In the genomic region with DNA sequence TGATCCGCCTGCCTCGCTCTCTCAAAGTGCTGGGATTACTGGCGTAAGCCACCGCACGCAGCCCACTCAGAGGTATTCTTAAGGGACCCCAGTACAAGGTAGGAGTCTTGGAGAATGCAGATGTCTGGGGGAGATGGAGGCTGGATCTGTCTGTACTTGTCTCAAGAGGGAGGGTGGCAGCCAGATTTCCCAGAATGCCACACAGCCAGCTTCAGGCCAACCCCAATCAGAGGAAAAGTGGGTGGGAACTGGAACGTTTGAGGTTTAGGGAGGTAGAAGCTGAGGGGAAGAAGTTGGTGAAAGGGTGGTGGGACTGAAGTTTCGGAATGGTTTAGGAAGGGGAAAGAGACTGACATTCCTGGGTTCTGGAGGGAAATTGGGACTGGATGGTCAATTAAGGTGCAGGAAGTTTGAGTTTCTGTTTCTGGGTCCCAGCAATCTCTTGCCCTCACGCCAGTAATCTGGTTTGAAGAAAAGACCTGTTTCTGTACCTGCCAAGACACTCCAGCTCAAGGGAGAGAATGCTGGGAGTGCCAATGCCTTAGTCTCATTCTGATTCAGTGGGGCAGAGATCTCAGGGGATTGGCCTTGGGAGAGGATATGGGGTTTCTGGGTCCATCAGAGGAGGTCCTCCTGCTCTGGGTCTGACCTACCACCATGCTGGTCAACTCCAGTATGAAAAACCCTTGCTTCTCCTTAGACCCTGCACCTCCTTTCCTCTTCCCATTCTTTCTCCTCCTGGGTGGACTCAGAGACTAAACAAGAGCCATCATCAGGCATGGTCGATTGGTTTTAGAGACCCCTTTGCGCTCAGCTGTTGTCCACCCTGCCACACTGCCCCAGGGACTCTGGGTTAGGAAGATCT, we compare ENCODE assay signal across 16 cellular contexts. TPM values are rescaled to one million over a fixed set of nuclear protein-coding genes. Genes with fewer than 3 reads are reported as not detected.
DNase-seq lines count a peak whose midpoint lies in the region; ATAC-seq, FAIRE-seq and TF ChIP-seq lines count a peak whose summit lies in the region.
"Had no signal": no experiment of that assay in that cellular context is flagged by ENCODE, and none has a peak within 500 bp of the region (broad histone marks: within the 10 kb centered on the region; RNA-seq: fewer than 3 reads in every experiment).

No MANE protein-coding gene starts in this region.

- no peaks in the 10 kb centered on the region for H3K9me3 Mint-ChIP-seq in CD8-positive, alpha-beta memory T cell
- H3K9me3 Mint-ChIP-seq in neural progenitor cell: no peaks in the 10 kb centered on the region
- H3K9me3 Mint-ChIP-seq: activated CD4-positive, alpha-beta memory T cell treated with anti-CD3 and anti-CD28 coated beads, Interleukin-2, amount 10 ng/mL, durations not matched to agents 7 days and 5 days had no signal

- peak; percentile 67 for FAIRE-seq in endothelial cell of umbilical vein (lab: Jason Lieb, UNC)

- CTCF ChIA-PET in CD8-positive, alpha-beta memory T cell (lab: Charles Lee): interaction anchor here (0.6 to 2.8 kb wide), 9 partner anchors 12 to 171 kb away, joined by 3 to 20 read pairs (median 3); no protein-coding TSS in a partner anchor
- CTCF ChIA-PET in endothelial cell of umbilical vein (lab: Charles Lee): interaction anchor here (0.7 to 2.8 kb wide), 11 partner anchors 8 to 52 kb away, joined by 3 to 17 read pairs (median 4); partner anchors contain the start of gene ZNF385A

- H3K27me3 ChIP-seq in CD8-positive, alpha-beta memory T cell (ENCODE audit: insufficient read depth, low read length, poor library complexity, severe bottlenecking): no peaks in the 10 kb centered on the region
- H3K27me3 ChIP-seq in SJCRH30 (no peaks in the 10 kb centered on the region), endothelial cell of umbilical vein (ENCODE audit: control insufficient read depth in 2 of 2, insufficient read depth in 2 of 2, low read length in 2 of 2) (no peaks in the 10 kb centered on the region), neural progenitor cell (no peaks in the 10 kb centered on the region), gastroesophageal sphincter (no peaks in the 10 kb centered on the region)
- H3K27me3 ChIP-seq: BE2C had no signal

- ATAC-seq in GM21576 (IDR thresholded peaks at IDR 0.05; ENCODE audit: unreplicated experiment): no peak
- no peak for ATAC-seq in gastroesophageal sphincter

- peaks cover 20 to 36% (median 30%) of the 10 kb centered on the region in 3 donors for H3K4me1 Mint-ChIP-seq in CD8-positive, alpha-beta memory T cell
- H3K4me1 Mint-ChIP-seq in neural progenitor cell: peaks cover 48% of the 10 kb centered on the region

- no peak for DNase-seq in CD8-positive, alpha-beta memory T cell
- no peak for DNase-seq in SJCRH30
- DNase-seq in endothelial cell of umbilical vein (ENCODE audit: low read depth, low spot score): no peak
- no peak for DNase-seq in neural progenitor cell (ENCODE audit: low spot score)
- no peak for DNase-seq in coronary artery (ENCODE audit: low spot score)
- DNase-seq in nucleus accumbens (lab: John Stamatoyannopoulos, UW): no peak
- DNase-seq: activated CD4-positive, alpha-beta memory T cell treated with anti-CD3 and anti-CD28 coated beads, Interleukin-2, amount 10 ng/mL, durations not matched to agents 7 days and 5 days; activated gamma-delta T cell; BE2C; effector memory CD4-positive, alpha-beta T cell; stimulated activated CD4-positive, alpha-beta T cell treated with anti-CD3 and anti-CD28 coated beads, Interleukin-1b, Interleukin-23, amount 100 ng/mL, for 48 hours had no signal

- H2AFZ ChIP-seq in endothelial cell of umbilical vein (ENCODE audit: low read depth, low read length) (no peak overlapping the region), neural progenitor cell (replicated peaks) (no peak overlapping the region)

- BruUV-seq in endothelial cell of umbilical vein (replicated peaks; lab: Mats Ljungman, UMichigan): no TSS peak

- no peaks in the 10 kb centered on the region for H3K9me1 ChIP-seq in endothelial cell of umbilical vein (replicated peaks; ENCODE audit: control insufficient read depth, extremely low read depth, insufficient read depth, low read length)

- no peak overlapping the region for H3K27ac ChIP-seq in CD8-positive, alpha-beta memory T cell (ENCODE audit: low read depth, low read length)
- peak overlapping the region; percentile 69 for H3K27ac ChIP-seq in SJCRH30
- no peak overlapping the region for H3K27ac ChIP-seq in endothelial cell of umbilical vein (ENCODE audit: insufficient read depth, low read depth, low read length)
- no peak overlapping the region for H3K27ac ChIP-seq in neural progenitor cell
- H3K27ac ChIP-seq in coronary artery: no peak overlapping the region
- peak overlapping the region in 2 of 4 donors; percentile 19 to 38 for H3K27ac ChIP-seq in gastroesophageal sphincter
- H3K27ac ChIP-seq: thoracic aorta had no signal

- no peaks in the 10 kb centered on the region for H3K27me3 Mint-ChIP-seq in CD8-positive, alpha-beta memory T cell
- peaks cover 3% of the 10 kb centered on the region for H3K27me3 Mint-ChIP-seq in neural progenitor cell (ENCODE audit: insufficient read depth, low read depth)
- H3K27me3 Mint-ChIP-seq: activated CD4-positive, alpha-beta memory T cell treated with anti-CD3 and anti-CD28 coated beads, Interleukin-2, amount 10 ng/mL, durations not matched to agents 7 days and 5 days had no signal

- POLR2A ChIA-PET in CD8-positive, alpha-beta memory T cell (lab: Charles Lee): no interaction called here
- POLR2A ChIA-PET in endothelial cell of umbilical vein (lab: Charles Lee): no interaction called here

- H3K9ac ChIP-seq in endothelial cell of umbilical vein (replicated peaks; ENCODE audit: extremely low read depth, insufficient read depth, low read length) (no peak overlapping the region), neural progenitor cell (no peak overlapping the region)

- H3K4me3 Mint-ChIP-seq in CD8-positive, alpha-beta memory T cell: peak overlapping the region in 5 of 7 donors; percentile 19 to 76 (median 24)
- peak overlapping the region; percentile 75 for H3K4me3 Mint-ChIP-seq in neural progenitor cell
- H3K4me3 Mint-ChIP-seq: activated CD4-positive, alpha-beta memory T cell treated with anti-CD3 and anti-CD28 coated beads, Interleukin-2, amount 10 ng/mL, durations not matched to agents 7 days and 5 days had no signal

- peak; percentile 74 for TF ChIP-seq POLR2A in endothelial cell of umbilical vein (IDR thresholded peaks at IDR 0.05; ENCODE audit: low read depth, low read length)
- no peak for TF ChIP-seq POLR2A in gastroesophageal sphincter (IDR thresholded peaks at IDR 0.05)

- TF ChIP-seq EP300 in gastroesophageal sphincter (IDR thresholded peaks at IDR 0.05): no peak

- dilution Hi-C loops in endothelial cell of umbilical vein (cut with MboI; ENCODE audit: extremely low pct_ligation_motif_present, low sequenced_read_pairs): no loop called here

- intact Hi-C loops in endothelial cell of umbilical vein (cut with micrococcal nuclease): no loop called here

- H3K4me2 ChIP-seq in endothelial cell of umbilical vein (ENCODE audit: insufficient read depth, low read length) (no peak overlapping the region), neural progenitor cell (peak overlapping the region; percentile 53)

- H3K4me3 ChIP-seq in CD8-positive, alpha-beta memory T cell (ENCODE audit: low read length): no peak overlapping the region
- H3K4me3 ChIP-seq in SJCRH30: no peak overlapping the region
- H3K4me3 ChIP-seq in endothelial cell of umbilical vein (replicated peaks in 1 of 3; ENCODE audit: insufficient read depth in 1 of 3, low read depth in 1 of 3, low read length in 3 of 3): no peak overlapping the region
- H3K4me3 ChIP-seq in neural progenitor cell: no peak overlapping the region
- H3K4me3 ChIP-seq in coronary artery: no peak overlapping the region
- no peak overlapping the region for H3K4me3 ChIP-seq in gastroesophageal sphincter
- H3K4me3 ChIP-seq: thoracic aorta had no signal

- no peak for TF ChIP-seq CTCF in endothelial cell of umbilical vein (IDR thresholded peaks at IDR 0.05; ENCODE audit: extremely low read depth in 1 of 2, insufficient read depth in 1 of 2, low read depth in 1 of 2, low read length in 2 of 2)
- no peak for TF ChIP-seq CTCF in neural progenitor cell (IDR thresholded peaks at IDR 0.05)
- no peak for TF ChIP-seq CTCF in coronary artery (IDR thresholded peaks at IDR 0.05)
- TF ChIP-seq CTCF in gastroesophageal sphincter (IDR thresholded peaks at IDR 0.05): no peak

- H3K79me2 ChIP-seq in endothelial cell of umbilical vein (ENCODE audit: control insufficient read depth, insufficient read depth, low read length) (peaks cover 9% of the 10 kb centered on the region), neural progenitor cell (ENCODE audit: low read depth) (peaks cover 5% of the 10 kb centered on the region)

- H4K20me1 ChIP-seq in endothelial cell of umbilical vein (replicated peaks; ENCODE audit: control insufficient read depth, extremely low read depth, insufficient read depth, low read length) (no peaks in the 10 kb centered on the region), neural progenitor cell (ENCODE audit: low read depth) (peaks cover 2% of the 10 kb centered on the region)

- H3F3A ChIP-seq in neural progenitor cell (ENCODE audit: low read depth): peaks cover 50% of the 10 kb centered on the region

- peaks cover 29% of the 10 kb centered on the region for H3K36me3 ChIP-seq in CD8-positive, alpha-beta memory T cell (ENCODE audit: insufficient read depth, low read length)
- peaks cover 25% of the 10 kb centered on the region for H3K36me3 ChIP-seq in SJCRH30
- peaks cover 34 to 38% of the 10 kb centered on the region in 2 experiments for H3K36me3 ChIP-seq in endothelial cell of umbilical vein (ENCODE audit: control insufficient read depth in 2 of 2, extremely low read depth in 1 of 2, insufficient read depth in 2 of 2, low read length in 2 of 2)
- H3K36me3 ChIP-seq in neural progenitor cell: no peaks in the 10 kb centered on the region
- peaks cover 2 to 46% of the 10 kb centered on the region in 2 donors for H3K36me3 ChIP-seq in gastroesophageal sphincter
- H3K36me3 ChIP-seq: BE2C had no signal

- no peaks in the 10 kb centered on the region for H3K9me3 ChIP-seq in CD8-positive, alpha-beta memory T cell (ENCODE audit: low read length)
- H3K9me3 ChIP-seq in SJCRH30 (replicated peaks) (no peaks in the 10 kb centered on the region), endothelial cell of umbilical vein (replicated peaks; ENCODE audit: control insufficient read depth, insufficient read depth, low read length) (no peaks in the 10 kb centered on the region), neural progenitor cell (ENCODE audit: low read depth) (no peaks in the 10 kb centered on the region), gastroesophageal sphincter (no peaks in the 10 kb centered on the region)
- H3K9me3 ChIP-seq: BE2C, thoracic aorta had no signal

- peak overlapping the region in 1 of 8 donors; percentile 24 for H3K27ac Mint-ChIP-seq in CD8-positive, alpha-beta memory T cell
- peak overlapping the region; percentile 41 for H3K27ac Mint-ChIP-seq in neural progenitor cell
- H3K27ac Mint-ChIP-seq: activated CD4-positive, alpha-beta memory T cell treated with anti-CD3 and anti-CD28 coated beads, Interleukin-2, amount 10 ng/mL, durations not matched to agents 7 days and 5 days had no signal

- peaks cover 22% of the 10 kb centered on the region for H3K4me1 ChIP-seq in CD8-positive, alpha-beta memory T cell (ENCODE audit: insufficient read depth, low read length)
- H3K4me1 ChIP-seq in SJCRH30 (peaks cover 26% of the 10 kb centered on the region), endothelial cell of umbilical vein (ENCODE audit: control insufficient read depth, extremely low read depth, insufficient read depth, low read length) (no peaks in the 10 kb centered on the region), neural progenitor cell (peaks cover 53% of the 10 kb centered on the region), gastroesophageal sphincter (peaks cover 0 to 21% (median 4%) of the 10 kb centered on the region in 3 donors)

- peaks cover 0 to 42% (median 14%) of the 10 kb centered on the region in 3 donors for H3K36me3 Mint-ChIP-seq in CD8-positive, alpha-beta memory T cell
- H3K36me3 Mint-ChIP-seq in neural progenitor cell: peaks cover 3% of the 10 kb centered on the region

- WGBS in gastroesophageal sphincter (ENCODE audit: low coverage in 1 of 2), 2 donors: 68 to 77% methylated on average over 3 to 6 of the region's 10 CpGs

RNA-seq across cellular contexts. Expression of gene ZNF385A, which starts 8.2 kb away (rescaled TPM):
- under 1 TPM; 0.77 to 0.78 TPM for total RNA-seq in CD8-positive, alpha-beta memory T cell
- polyA plus RNA-seq in CD8-positive, alpha-beta memory T cell: not detected
- 12.7 and 13.2 TPM in 2 replicates for total RNA-seq in SJCRH30 (2014; rRNA removed; shearing (Covaris generic))
- total RNA-seq in endothelial cell of umbilical vein (7.9 and 9.6 TPM in 2 replicates), neural progenitor cell (ENCODE audit: low replicate concordance) (6.2 and 7.2 TPM in 2 replicates), gastroesophageal sphincter (10 to 100 TPM in 3 of 4 donors, 1 to 10 TPM in 1; 7.5 to 28.0 (median 19.5) TPM)
- 1.6 and 2.3 TPM in 2 replicates for polyA plus RNA-seq in endothelial cell of umbilical vein
- 1.6 and 2.1 TPM in 2 replicates for polyA plus RNA-seq in endothelial cell of umbilical vein (2011; cell fraction: cytosol; rRNA removed)
- 3.9 and 4.0 TPM in 2 replicates for polyA plus RNA-seq in endothelial cell of umbilical vein (2011; cell fraction: nucleus; rRNA removed)
- polyA plus RNA-seq in endothelial cell of umbilical vein (2012): 5.2 and 7.8 TPM in 2 replicates
- polyA minus RNA-seq in endothelial cell of umbilical vein: 2.1 and 3.5 TPM in 2 replicates
- polyA minus RNA-seq in endothelial cell of umbilical vein (2011; cell fraction: cytosol; rRNA and poly(A)+ RNA removed): 8.5 TPM
- 2.3 and 4.6 TPM in 2 replicates for polyA minus RNA-seq in endothelial cell of umbilical vein (2011; cell fraction: nucleus; rRNA and poly(A)+ RNA removed)

RNA-seq across cellular contexts. Expression of gene ITGA5, which starts 26.3 kb away (rescaled TPM):
- 10 to 100 TPM; 23.2 to 25.7 TPM for total RNA-seq in CD8-positive, alpha-beta memory T cell
- polyA plus RNA-seq in CD8-positive, alpha-beta memory T cell: 50.6 TPM
- total RNA-seq in SJCRH30 (2014; rRNA removed; shearing (Covaris generic)): 37.3 and 38.1 TPM in 2 replicates
- 938 and 994 TPM in 2 replicates for total RNA-seq in endothelial cell of umbilical vein
- polyA plus RNA-seq in endothelial cell of umbilical vein: 657 and 731 TPM in 2 replicates
- 643 and 681 TPM in 2 replicates for polyA plus RNA-seq in endothelial cell of umbilical vein (2011; cell fraction: cytosol; rRNA removed)
- 771 and 889 TPM in 2 replicates for polyA plus RNA-seq in endothelial cell of umbilical vein (2011; cell fraction: nucleus; rRNA removed)
- polyA plus RNA-seq in endothelial cell of umbilical vein (2012): 879 and 902 TPM in 2 replicates
- polyA minus RNA-seq in endothelial cell of umbilical vein: 914 and 1,135 TPM in 2 replicates
- polyA minus RNA-seq in endothelial cell of umbilical vein (2011; cell fraction: cytosol; rRNA and poly(A)+ RNA removed): 30.9 TPM
- 459 and 500 TPM in 2 replicates for polyA minus RNA-seq in endothelial cell of umbilical vein (2011; cell fraction: nucleus; rRNA and poly(A)+ RNA removed)
- total RNA-seq in neural progenitor cell (ENCODE audit: low replicate concordance): 37.7 and 70.8 TPM in 2 replicates
- total RNA-seq in gastroesophageal sphincter: 100 to 1,000 TPM; 141 to 908 (median 220) TPM

RNA-seq across cellular contexts. Expression of gene GPR84, which starts 28.4 kb away (rescaled TPM):
- under 1 TPM; 0.15 to 0.16 TPM for total RNA-seq in CD8-positive, alpha-beta memory T cell
- polyA plus RNA-seq in CD8-positive, alpha-beta memory T cell: not detected
- total RNA-seq in SJCRH30 (2014; rRNA removed; shearing (Covaris generic)): not detected in 2 replicates
- not detected in 2 replicates for total RNA-seq in endothelial cell of umbilical vein
- 0.08 TPM in 1 of 2 replicates, not detected in the other for polyA plus RNA-seq in endothelial cell of umbilical vein
- 0.03 TPM in 1 of 2 replicates, not detected in the other for polyA plus RNA-seq in endothelial cell of umbilical vein (2011; cell fraction: cytosol; rRNA removed)
- polyA plus RNA-seq in endothelial cell of umbilical vein (2011; cell fraction: nucleus; rRNA removed): 0.48 and 0.63 TPM in 2 replicates
- not detected in 2 replicates for polyA plus RNA-seq in endothelial cell of umbilical vein (2012)
- not detected in 2 replicates for polyA minus RNA-seq in endothelial cell of umbilical vein
- polyA minus RNA-seq in endothelial cell of umbilical vein (2011; cell fraction: cytosol; rRNA and poly(A)+ RNA removed): not detected
- 0.38 and 0.48 TPM in 2 replicates for polyA minus RNA-seq in endothelial cell of umbilical vein (2011; cell fraction: nucleus; rRNA and poly(A)+ RNA removed)
- not detected in 2 replicates for total RNA-seq in neural progenitor cell (ENCODE audit: low replicate concordance)
- under 1 TPM in 1 of 4 donors, not detected in 3; 0.54 TPM for total RNA-seq in gastroesophageal sphincter
- total RNA-seq: Daoy, renal cortical epithelial cell had no signal
